Comparison of ENCODE assay signal across 18 cellular contexts in the genomic region with DNA sequence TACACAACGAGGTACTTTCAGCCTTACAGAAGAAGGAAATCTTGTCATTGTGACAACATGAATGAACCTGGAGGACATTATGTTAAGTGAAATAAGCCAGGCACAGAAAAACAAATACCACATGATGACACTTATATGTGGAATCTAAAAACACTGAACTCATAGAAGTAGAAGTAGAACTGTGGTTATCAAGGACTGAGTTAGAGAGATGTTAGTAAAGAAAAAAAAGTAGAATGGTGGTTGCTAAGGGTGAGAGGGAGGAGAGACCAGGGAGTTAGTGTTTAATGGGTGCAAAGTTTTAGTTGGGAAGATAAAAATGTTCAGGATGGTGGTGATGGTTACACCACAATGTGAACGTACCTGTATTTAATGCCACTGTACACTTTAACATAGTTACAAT.
"Had no signal": no experiment of that assay in that cellular context is flagged by ENCODE, and none has a peak within 500 bp of the region (broad histone marks: within the 10 kb centered on the region; RNA-seq: fewer than 3 reads in every experiment).

No MANE protein-coding gene starts in this region.

- DNase-seq: activated CD4-positive, alpha-beta T cell treated with anti-CD3 and anti-CD28 coated beads for 1 hour; activated gamma-delta T cell treated with Interleukin-2 at 50 U/mL for 16 hours; activated T-cell treated with anti-CD3 and anti-CD28 coated beads, Interleukin-2, amount 50 U/mL, for 1 hour; adrenal gland; colonic mucosa; dorsolateral prefrontal cortex; glutamatergic neuron; hippocampal formation; left ventricle myocardium superior; midbrain; natural killer cell; ovary; stimulated activated CD4-positive, alpha-beta T cell treated with anti-CD3 and anti-CD28 coated beads, Interleukin-4, amount 100 ng/mL, for 4 hours; stomach; T-helper 1 cell; testis; trophoblast cell; uterus had no signal

- ATAC-seq: left ventricle myocardium superior, natural killer cell had no signal
